ENCODE assay signal across 20 cellular contexts in genomic region chr3:33885496-33885895, GRCh38.
"Had no signal": no experiment of that assay in that cellular context is flagged by ENCODE, and none has a peak within 500 bp of the region (broad histone marks: within the 10 kb centered on the region; RNA-seq: fewer than 3 reads in every experiment).

No MANE protein-coding gene starts in this region.

- H3K9me3 ChIP-seq: heart left ventricle, tibial nerve had no signal

- H3K36me3 Mint-ChIP-seq: activated naive CD8-positive, alpha-beta T cell treated with anti-CD3 and anti-CD28 coated beads, Interleukin-2, amount 10 ng/mL, durations not matched to agents 7 days and 5 days had no signal

- DNase-seq: activated CD4-positive, alpha-beta T cell treated with anti-CD3 and anti-CD28 coated beads for 1 hour; activated CD4-positive, alpha-beta T cell treated with anti-CD3 and anti-CD28 coated beads, Interleukin-2, amount 50 U/mL, for 4 hours; activated CD8-positive, alpha-beta memory T cell treated with anti-CD3 and anti-CD28 coated beads for 24 hours; activated CD8-positive, alpha-beta memory T cell treated with anti-CD3 and anti-CD28 coated beads, Interleukin-2, amount 50 U/mL, for 4 hours; activated naive CD4-positive, alpha-beta T cell treated with Interleukin-2 at 50 U/mL for 16 hours; activated naive CD8-positive, alpha-beta T cell treated with anti-CD3 and anti-CD28 coated beads, Interleukin-2, amount 10 ng/mL, durations not matched to agents 7 days and 5 days; activated T-cell treated with anti-CD3 and anti-CD28 coated beads, Interleukin-2, amount 50 U/mL, for 24 hours; amygdala; heart left ventricle; left ventricle myocardium superior; retina; stimulated activated CD4-positive, alpha-beta T cell treated with anti-CD3 and anti-CD28 coated beads, Interleukin-2, amount 100 ng/mL, for 48 hours; stimulated activated CD8-positive, alpha-beta memory T cell treated with anti-CD3 and anti-CD28 coated beads, Interleukin-4, amount 100 ng/mL, for 48 hours; stimulated activated naive CD4-positive, alpha-beta T cell treated with Interleukin-2 at 50 U/mL for 16 hours; T-helper 1 cell; T-helper 9 cell had no signal

- H3K27me3 ChIP-seq: heart left ventricle, tibial nerve had no signal

- H3K27ac Mint-ChIP-seq: activated naive CD8-positive, alpha-beta T cell treated with anti-CD3 and anti-CD28 coated beads, Interleukin-2, amount 10 ng/mL, durations not matched to agents 7 days and 5 days; activated T-cell treated with anti-CD3 and anti-CD28 coated beads, Interleukin-2, amount 50 U/mL, for 24 hours; progenitor cell of endocrine pancreas had no signal

- H3K27me3 Mint-ChIP-seq: activated T-cell treated with anti-CD3 and anti-CD28 coated beads, Interleukin-2, amount 50 U/mL, for 24 hours had no signal

- H3K36me3 ChIP-seq: heart left ventricle, tibial nerve had no signal

- H3K27ac ChIP-seq: heart left ventricle, tibial nerve had no signal

- H3K4me3 ChIP-seq: heart left ventricle, tibial nerve had no signal

- H3K4me3 Mint-ChIP-seq: activated naive CD8-positive, alpha-beta T cell treated with anti-CD3 and anti-CD28 coated beads, Interleukin-2, amount 10 ng/mL, durations not matched to agents 7 days and 5 days; activated T-cell treated with anti-CD3 and anti-CD28 coated beads, Interleukin-2, amount 50 U/mL, for 24 hours had no signal

- ATAC-seq: heart left ventricle, left ventricle myocardium superior, SK-N-SH treated with all-trans-retinoic acid at 6 μM for 48 hours had no signal

- FAIRE-seq: islet of Langerhans had no signal

- H3K9me3 Mint-ChIP-seq: activated naive CD8-positive, alpha-beta T cell treated with anti-CD3 and anti-CD28 coated beads, Interleukin-2, amount 10 ng/mL, durations not matched to agents 7 days and 5 days; activated T-cell treated with anti-CD3 and anti-CD28 coated beads, Interleukin-2, amount 50 U/mL, for 24 hours had no signal
